Comparison of ENCODE assay signal across 2 cellular contexts in the genomic region with DNA sequence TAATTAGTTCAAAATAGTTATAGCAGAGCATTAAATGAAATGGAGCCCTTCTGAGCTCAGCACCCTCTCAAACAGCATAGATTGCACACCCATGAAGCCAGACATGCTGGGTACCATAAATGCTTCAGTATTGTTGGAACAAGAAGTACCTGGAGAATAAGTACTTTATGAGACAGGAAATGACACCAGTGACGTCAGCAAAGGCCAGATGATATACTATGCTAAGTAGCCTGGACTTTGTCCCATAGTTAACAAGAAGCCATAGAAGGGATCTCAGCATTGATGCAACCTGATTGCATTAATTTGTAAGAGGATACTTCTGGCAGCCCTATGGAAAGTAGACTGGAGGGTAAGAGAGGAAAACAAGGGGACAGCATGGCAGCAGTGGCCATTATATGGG.
TF ChIP-seq lines count a peak whose summit lies in the region.

No MANE protein-coding gene starts in this region.

TF ChIP-seq in IMR-90, 13 proteins besides CTCF, POLR2A, EP300 and RAD21:
- TF ChIP-seq RFX5 (IDR thresholded peaks at IDR 0.05; ENCODE audit: low read depth, low read length) (no peak), MAFK (IDR thresholded peaks at IDR 0.05; ENCODE audit: low read depth, low read length) (no peak), CEBPB (IDR thresholded peaks at IDR 0.05; ENCODE audit: low read depth, low read length) (no peak), MXI1 (IDR thresholded peaks at IDR 0.05; ENCODE audit: borderline replicate concordance, low read depth, low read length) (no peak), FOS (IDR thresholded peaks at IDR 0.05; ENCODE audit: low read depth, low read length) (no peak), MAZ (IDR thresholded peaks at IDR 0.05; ENCODE audit: borderline replicate concordance, low read depth, low read length) (no peak), RCOR1 (IDR thresholded peaks at IDR 0.05; ENCODE audit: insufficient replicate concordance, low read length) (no peak), SMC3 (IDR thresholded peaks at IDR 0.05; ENCODE audit: low read depth, low read length) (no peak), NFE2L2 (IDR thresholded peaks at IDR 0.05; ENCODE audit: low read depth, low read length) (no peak), BHLHE40 (IDR thresholded peaks at IDR 0.05; ENCODE audit: low read depth, low read length) (no peak)
- TF ChIP-seq, protein P1, sequence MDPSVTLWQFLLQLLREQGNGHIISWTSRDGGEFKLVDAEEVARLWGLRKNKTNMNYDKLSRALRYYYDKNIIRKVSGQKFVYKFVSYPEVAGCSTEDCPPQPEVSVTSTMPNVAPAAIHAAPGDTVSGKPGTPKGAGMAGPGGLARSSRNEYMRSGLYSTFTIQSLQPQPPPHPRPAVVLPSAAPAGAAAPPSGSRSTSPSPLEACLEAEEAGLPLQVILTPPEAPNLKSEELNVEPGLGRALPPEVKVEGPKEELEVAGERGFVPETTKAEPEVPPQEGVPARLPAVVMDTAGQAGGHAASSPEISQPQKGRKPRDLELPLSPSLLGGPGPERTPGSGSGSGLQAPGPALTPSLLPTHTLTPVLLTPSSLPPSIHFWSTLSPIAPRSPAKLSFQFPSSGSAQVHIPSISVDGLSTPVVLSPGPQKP (IDR thresholded peaks at IDR 0.05; ENCODE audit: borderline replicate concordance, low read depth, low read length), result no peak
- TF ChIP-seq, protein P2, sequence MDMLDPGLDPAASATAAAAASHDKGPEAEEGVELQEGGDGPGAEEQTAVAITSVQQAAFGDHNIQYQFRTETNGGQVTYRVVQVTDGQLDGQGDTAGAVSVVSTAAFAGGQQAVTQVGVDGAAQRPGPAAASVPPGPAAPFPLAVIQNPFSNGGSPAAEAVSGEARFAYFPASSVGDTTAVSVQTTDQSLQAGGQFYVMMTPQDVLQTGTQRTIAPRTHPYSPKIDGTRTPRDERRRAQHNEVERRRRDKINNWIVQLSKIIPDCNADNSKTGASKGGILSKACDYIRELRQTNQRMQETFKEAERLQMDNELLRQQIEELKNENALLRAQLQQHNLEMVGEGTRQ (IDR thresholded peaks at IDR 0.05; ENCODE audit: low read depth, low read length), result no peak

TF ChIP-seq in GM12878, 131 proteins besides CTCF, POLR2A, EP300 and RAD21:
- TF ChIP-seq ESRRA (IDR thresholded peaks at IDR 0.05; ENCODE audit: low read length) (no peak), ATF7 (IDR thresholded peaks at IDR 0.05; ENCODE audit: low read depth) (peak; percentile 54)
